In the genomic region with DNA sequence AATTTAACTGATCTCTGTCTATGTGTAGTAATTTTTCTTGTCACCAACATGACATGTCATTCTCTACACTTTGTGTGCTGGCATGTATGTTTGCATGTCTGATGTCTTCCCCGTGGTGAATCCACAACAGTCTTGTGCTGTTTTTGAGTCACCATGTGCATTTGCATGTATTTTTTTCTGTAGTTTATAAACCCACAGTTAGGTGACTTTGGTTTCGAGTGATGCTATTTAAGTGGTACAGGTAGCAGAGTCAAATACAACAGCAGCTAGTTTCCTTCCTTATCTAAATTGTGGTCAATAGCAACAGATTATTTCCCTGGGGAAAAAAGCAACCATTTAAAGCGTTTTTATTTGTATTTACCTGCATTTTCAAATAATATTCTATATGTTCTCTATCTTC, we compare ENCODE assay signal across 16 cellular contexts.
A peak's percentile ranks its signal among the peaks of the same experiment; 100 is the strongest.
DNase-seq lines count a peak whose midpoint lies in the region; ATAC-seq, FAIRE-seq and TF ChIP-seq lines count a peak whose summit lies in the region.
"Had no signal": no experiment of that assay in that cellular context is flagged by ENCODE, and none has a peak within 500 bp of the region (broad histone marks: within the 10 kb centered on the region; RNA-seq: fewer than 3 reads in every experiment).

No MANE protein-coding gene starts in this region.

- peak; percentile 16 for FAIRE-seq in D721Med (lab: Jason Lieb, UNC)
- FAIRE-seq: A204.1, colon had no signal

- H3K4me3 ChIP-seq in lower leg skin (ENCODE audit: low read depth, poor library complexity, severe bottlenecking) = no peak overlapping the region
- H3K4me3 ChIP-seq: testis had no signal

- TF ChIP-seq CTCF in D721Med (IDR thresholded peaks at IDR 0.05; ENCODE audit: insufficient read depth, missing control alignments) (no peak), foreskin keratinocyte (conservative IDR thresholded peaks at IDR 0.05) (no peak), lower leg skin (IDR thresholded peaks at IDR 0.05) (no peak)

- ATAC-seq in GM19043 (IDR thresholded peaks at IDR 0.05; ENCODE audit: low read depth, unreplicated experiment) = peak; percentile 91
- peak; percentile 94 for ATAC-seq in GM21825 (IDR thresholded peaks at IDR 0.05; ENCODE audit: unreplicated experiment)
- ATAC-seq in HG03135 (IDR thresholded peaks at IDR 0.05; ENCODE audit: unreplicated experiment) = peak; percentile 94
- no peak for ATAC-seq in foreskin keratinocyte
- ATAC-seq: activated CD4-positive, CD25-positive, alpha-beta regulatory T cell treated with anti-CD3 and anti-CD28 coated beads, Interleukin-2, amount 50 U/mL, for 24 hours had no signal

- WGBS in lower leg skin, 2 donors = 92% methylated on average over 3 of the region's 3 CpGs

- intact Hi-C loops in lower leg skin (cut with DNase I; ENCODE audit: low total_unique reads) = no loop called here

- DNase-seq in D721Med (ENCODE audit: insufficient read length, low spot score) (no peak), GF-D8 (lab: John Stamatoyannopoulos, UW) (no peak), foreskin keratinocyte (no peak), lower leg skin (ENCODE audit: low spot score in 2 of 2) (no peak)
- no peak for DNase-seq in activated naive CD4-positive, alpha-beta T cell treated with anti-CD3 and anti-CD28 coated beads, Interleukin-2, amount 50 U/mL, for 16 hours
- DNase-seq: activated gamma-delta T cell, H9, NCI-H446, SHP77, testis had no signal

- H3K27ac ChIP-seq in foreskin keratinocyte = no peak overlapping the region
- H3K27ac ChIP-seq: testis had no signal

- H3K27me3 ChIP-seq in foreskin keratinocyte = no peaks in the 10 kb centered on the region
- H3K27me3 ChIP-seq: testis had no signal

- H3K4me1 ChIP-seq in foreskin keratinocyte = no peaks in the 10 kb centered on the region
- H3K4me1 ChIP-seq: testis had no signal

- no peak for TF ChIP-seq POLR2A in lower leg skin (IDR thresholded peaks at IDR 0.05)
